8 cellular contexts compared by ENCODE assay signal in the genomic region with DNA sequence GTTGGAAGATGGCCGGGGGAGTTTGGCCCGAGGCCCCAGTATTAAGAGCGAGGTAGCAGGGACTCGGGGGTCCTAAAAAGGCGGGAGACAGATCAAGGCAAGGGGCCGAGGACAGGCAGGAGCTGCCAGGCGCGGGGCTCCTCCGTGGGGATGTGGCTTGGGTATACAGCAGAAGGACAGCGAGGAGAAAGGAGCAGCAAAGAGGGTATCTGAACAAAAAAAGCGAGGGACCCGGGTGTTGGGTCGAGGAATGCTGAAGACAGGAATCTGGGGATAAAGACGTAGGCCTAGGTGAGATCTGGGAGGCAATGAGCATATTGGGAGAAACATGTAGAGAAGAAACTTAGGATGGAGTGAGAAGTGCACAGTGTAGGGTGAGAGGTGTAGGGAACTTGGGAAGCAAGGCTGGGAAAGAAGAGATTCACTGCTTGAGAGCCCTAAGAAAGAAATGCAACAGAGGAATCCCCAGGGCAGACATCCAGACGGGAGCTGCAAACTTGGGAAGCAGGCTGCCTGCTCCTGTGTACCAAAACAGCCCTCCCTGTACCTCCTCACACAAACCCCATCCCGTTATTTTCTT. TPM values are rescaled to one million over a fixed set of nuclear protein-coding genes. Genes with fewer than 3 reads are reported as not detected.
A peak's percentile ranks its signal among the peaks of the same experiment; 100 is the strongest.
DNase-seq lines count a peak whose midpoint lies in the region; ATAC-seq and TF ChIP-seq lines count a peak whose summit lies in the region.

No MANE protein-coding gene starts in this region.

- H3K27ac ChIP-seq in CD8-positive, alpha-beta T cell (ENCODE audit: low read depth, low read length), result no peak overlapping the region
- H3K27ac ChIP-seq in colonic mucosa (peak overlapping the region; percentile 87), lower lobe of right lung (peak overlapping the region; percentile 88), tibial artery (peak overlapping the region; percentile 88 to 93)

- H3K36me3 Mint-ChIP-seq in CD8-positive, alpha-beta T cell, result peaks cover 4% of the 10 kb centered on the region

- H3K27me3 Mint-ChIP-seq in CD8-positive, alpha-beta T cell (ENCODE audit: low read depth), result no peaks in the 10 kb centered on the region

- no peaks in the 10 kb centered on the region for H3K9me3 Mint-ChIP-seq in CD8-positive, alpha-beta T cell

- intact Hi-C loops in CD8-positive, alpha-beta T cell (cut with DNase I, micrococcal nuclease), result loop anchor here in 1 of 2 experiments (1.0 to 5.0 kb wide), 2 partner anchors 33 to 36 kb away; a partner anchor contains a TSS
- intact Hi-C loops in colonic mucosa (cut with DNase I) (no loop called here), lower lobe of right lung (cut with DNase I) (no loop called here), tibial artery (cut with DNase I; ENCODE audit: low total_unique reads) (no loop called here)

- no peak for TF ChIP-seq CTCF in CD8-positive, alpha-beta T cell (IDR thresholded peaks at IDR 0.05)
- TF ChIP-seq CTCF in colonic mucosa (IDR thresholded peaks at IDR 0.05), result no peak
- TF ChIP-seq CTCF in lower lobe of right lung (IDR thresholded peaks at IDR 0.05), result no peak
- TF ChIP-seq CTCF in tibial artery (IDR thresholded peaks at IDR 0.05), result no peak

- H3K4me1 Mint-ChIP-seq in CD8-positive, alpha-beta T cell (ENCODE audit: low read depth), result peaks cover 23% of the 10 kb centered on the region

- DNase-seq in CD8-positive, alpha-beta T cell, result peak in 1 of 7 experiments; percentile 16
- DNase-seq in NCI-H1417 treated with DMSO at 0.1 percent for 48 hours (lab: John Stamatoyannopoulos, UW) (peak; percentile 10), colonic mucosa (peak; percentile 42), lower lobe of right lung (no peak), tibial artery (peak in 1 of 2 donors; percentile 74), NCI-H2081 (lab: John Stamatoyannopoulos, UW) (no peak)
- no peak for DNase-seq in activated CD4-positive, alpha-beta T cell treated with anti-CD3 and anti-CD28 coated beads, Interleukin-2, amount 50 U/mL, for 4 hours

- H3K9me3 ChIP-seq in CD8-positive, alpha-beta T cell (ENCODE audit: low read length), result no peaks in the 10 kb centered on the region
- H3K9me3 ChIP-seq in colonic mucosa (no peaks in the 10 kb centered on the region), lower lobe of right lung (no peaks in the 10 kb centered on the region), tibial artery (no peaks in the 10 kb centered on the region)

- ATAC-seq in CD8-positive, alpha-beta T cell, result peak; percentile 13
- ATAC-seq in GM21390 (IDR thresholded peaks at IDR 0.05; ENCODE audit: unreplicated experiment) (peak; percentile 36), lower lobe of right lung (peak in 1 of 2 donors; percentile 40)

- peaks cover 15% of the 10 kb centered on the region for H3K4me1 ChIP-seq in CD8-positive, alpha-beta T cell (ENCODE audit: insufficient read depth, low read length)
- peaks cover 2% of the 10 kb centered on the region for H3K4me1 ChIP-seq in colonic mucosa
- peaks cover 13% of the 10 kb centered on the region for H3K4me1 ChIP-seq in lower lobe of right lung
- H3K4me1 ChIP-seq in tibial artery, result peaks cover 0 to 10% (median 4%) of the 10 kb centered on the region in 4 donors

- H3K36me3 ChIP-seq in CD8-positive, alpha-beta T cell (ENCODE audit: insufficient read depth, low read length), result no peaks in the 10 kb centered on the region
- no peaks in the 10 kb centered on the region for H3K36me3 ChIP-seq in colonic mucosa
- H3K36me3 ChIP-seq in lower lobe of right lung, result peaks cover 16% of the 10 kb centered on the region
- peaks cover 0 to 26% (median 13%) of the 10 kb centered on the region in 3 donors for H3K36me3 ChIP-seq in tibial artery

- H3K4me3 ChIP-seq in CD8-positive, alpha-beta T cell (ENCODE audit: low read depth, low read length), result peak overlapping the region; percentile 53
- H3K4me3 ChIP-seq in colonic mucosa (peak overlapping the region; percentile 69), lower lobe of right lung (peak overlapping the region; percentile 77), tibial artery (peak overlapping the region; percentile 82 to 96)

- POLR2A ChIA-PET in CD8-positive, alpha-beta T cell (lab: Charles Lee), result interaction anchor here (2.6 kb wide), 1 partner anchor 34 kb away, joined by 11 read pairs; a partner anchor contains a TSS

- peak overlapping the region; percentile 85 for H3K27ac Mint-ChIP-seq in CD8-positive, alpha-beta T cell

- CTCF ChIA-PET in CD8-positive, alpha-beta T cell (lab: Charles Lee), result no interaction called here

- peak overlapping the region; percentile 80 for H3K4me3 Mint-ChIP-seq in CD8-positive, alpha-beta T cell

- H3K9ac ChIP-seq in colonic mucosa (ENCODE audit: low read depth in 2 of 2, low read length in 2 of 2), result peak overlapping the region; percentile 62 to 76

- no peaks in the 10 kb centered on the region for H3K27me3 ChIP-seq in CD8-positive, alpha-beta T cell (ENCODE audit: insufficient read depth, low read length)
- no peaks in the 10 kb centered on the region for H3K27me3 ChIP-seq in colonic mucosa
- H3K27me3 ChIP-seq in lower lobe of right lung (ENCODE audit: low read depth), result no peaks in the 10 kb centered on the region
- H3K27me3 ChIP-seq in tibial artery, result no peaks in the 10 kb centered on the region

RNA-seq across cellular contexts. Expression of a gene that starts 10.9 kb away (rescaled TPM):
- total RNA-seq in CD8-positive, alpha-beta T cell, result 1 to 10 TPM in 1 of 2 experiments, under 1 TPM in 1; 0.72 to 1.2 TPM
- 10 to 100 TPM; 25.8 to 35.8 TPM for total RNA-seq in colonic mucosa
- 23.3 TPM for total RNA-seq in lower lobe of right lung

RNA-seq across cellular contexts. Expression of a gene that starts 12.9 kb away (rescaled TPM):
- 1 to 10 TPM; 2.2 to 2.5 TPM for total RNA-seq in CD8-positive, alpha-beta T cell
- total RNA-seq in colonic mucosa (1 to 10 TPM; 4.7 to 5.6 TPM), lower lobe of right lung (13.1 TPM)

RNA-seq across cellular contexts. Expression of a gene that starts 33.7 kb away (rescaled TPM):
- total RNA-seq in CD8-positive, alpha-beta T cell, result 10 to 100 TPM; 33.8 to 36.7 TPM
- total RNA-seq in colonic mucosa (10 to 100 TPM; 53.1 to 80.5 TPM), lower lobe of right lung (77.2 TPM)

RNA-seq across cellular contexts. Expression of a gene that starts 34.1 kb away (rescaled TPM):
- 10 to 100 TPM; 16.1 to 16.8 TPM for total RNA-seq in CD8-positive, alpha-beta T cell
- total RNA-seq in colonic mucosa (100 to 1,000 TPM; 112 to 178 TPM), lower lobe of right lung (138 TPM)

RNA-seq across cellular contexts. Expression of a gene that starts 41.4 kb away (rescaled TPM):
- total RNA-seq in CD8-positive, alpha-beta T cell, result 10 to 100 TPM; 12.8 to 13.5 TPM
- total RNA-seq in colonic mucosa, result 10 to 100 TPM; 20.9 to 48.9 TPM
- total RNA-seq in lower lobe of right lung, result 22.2 TPM

Comparison
In these comparisons a context has a peak if more than half of its experiments do, and no peak if none do; other contexts are left out.
1. DNase-seq: peak in NCI-H1417 treated with DMSO at 0.1 percent for 48 hours (single experiment) and colonic mucosa (single experiment); none in lower lobe of right lung (single experiment), NCI-H2081 (0 of 2) and activated CD4-positive, alpha-beta T cell treated with anti-CD3 and anti-CD28 coated beads, Interleukin-2, amount 50 U/mL, for 4 hours (0 of 2).
2. RNA of a gene that starts 10.9 kb away (total RNA-seq): 25.8 to 35.8 TPM in colonic mucosa and 23.3 TPM in lower lobe of right lung (single experiment); 0.72 to 1.2 TPM in CD8-positive, alpha-beta T cell; every median in the first group is over 10 times any median in the second.
3. Peak in every context shown above with its lines, with median percentiles within 50 percentile points of each other: H3K4me3 ChIP-seq.